In the genomic region with DNA sequence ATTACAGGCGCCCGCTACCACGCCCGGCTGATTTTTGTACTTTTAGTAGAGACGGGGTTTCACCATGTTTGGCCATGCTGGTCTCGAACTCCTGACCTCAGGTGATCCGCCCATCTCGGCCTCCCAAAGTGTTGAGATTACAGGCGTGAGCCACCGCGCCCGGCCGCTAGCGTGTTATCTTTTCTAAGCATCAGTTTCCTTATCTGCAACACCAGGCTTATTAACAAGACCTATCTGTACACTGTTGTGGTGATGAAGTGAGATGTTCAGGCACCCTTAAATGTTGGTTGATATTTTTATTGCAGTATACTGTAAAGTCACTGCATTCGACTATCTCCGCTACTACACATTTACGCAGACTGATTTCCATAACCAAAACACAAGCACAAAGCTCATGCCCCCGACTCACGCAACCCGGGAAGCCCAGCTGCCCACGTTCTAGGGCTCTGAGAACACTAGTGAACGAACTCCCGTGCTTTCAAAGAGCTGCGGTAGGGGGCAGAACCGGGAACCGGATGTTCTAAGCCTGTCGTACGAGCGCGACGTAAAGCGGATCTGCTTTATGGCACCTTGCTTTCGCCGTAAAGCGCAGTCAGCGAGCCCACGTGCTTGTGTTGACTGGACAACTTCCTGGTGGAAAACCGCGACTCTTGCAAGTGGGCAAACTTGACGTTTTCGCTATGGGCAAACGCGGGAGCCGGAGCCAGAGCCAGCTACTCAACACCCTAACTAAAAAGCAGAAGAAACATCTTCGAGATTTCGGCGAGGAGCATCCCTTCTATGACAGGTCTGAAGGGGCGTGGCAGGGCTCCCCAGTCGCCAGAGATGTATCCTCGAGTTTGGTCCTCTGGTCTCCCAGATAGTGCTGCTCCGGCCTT, we compare ENCODE assay signal across 8 cellular contexts. TPM values are rescaled to one million over a fixed set of nuclear protein-coding genes. Genes with fewer than 3 reads are reported as not detected.
DNase-seq lines count a peak whose midpoint lies in the region; ATAC-seq and TF ChIP-seq lines count a peak whose summit lies in the region.

A gene with protein sequence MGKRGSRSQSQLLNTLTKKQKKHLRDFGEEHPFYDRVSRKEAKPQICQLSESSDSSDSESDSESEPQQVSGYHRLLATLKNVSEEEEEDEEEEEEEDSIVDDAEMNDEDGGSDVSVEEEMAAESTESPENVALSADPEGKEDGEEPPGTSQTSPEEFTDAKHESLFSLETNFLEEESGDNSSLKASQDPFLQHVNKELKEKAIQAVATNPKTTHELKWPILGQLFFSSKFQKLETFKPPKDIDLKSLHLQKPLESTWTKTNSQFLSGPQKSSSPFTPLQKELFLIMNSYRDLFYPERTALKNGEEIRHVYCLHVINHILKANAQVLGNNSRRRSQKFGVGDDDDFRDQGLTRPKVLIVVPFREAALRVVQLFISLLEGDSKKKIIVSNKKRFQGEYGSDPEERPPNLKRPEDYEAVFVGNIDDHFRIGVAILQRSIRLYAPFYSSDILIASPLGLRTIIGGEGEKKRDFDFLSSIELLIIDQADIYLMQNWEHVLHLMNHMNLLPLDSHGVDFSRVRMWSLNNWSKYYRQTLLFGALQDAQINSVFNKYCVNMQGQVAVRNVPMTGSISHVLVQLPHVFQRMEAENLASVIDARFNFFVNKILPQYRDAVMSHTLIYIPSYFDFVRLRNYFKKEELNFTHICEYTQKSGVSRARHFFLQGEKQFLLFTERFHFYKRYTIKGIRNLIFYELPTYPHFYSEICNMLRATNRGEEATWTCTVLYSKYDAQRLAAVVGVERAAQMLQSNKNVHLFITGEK (plus strand): TSS at position 589 of the 878 bp plus-strand sequence. CDS start 92 bp downstream, at position 681.

- peaks cover 3% of the 10 kb centered on the region for H3K27me3 Mint-ChIP-seq in activated naive CD4-positive, alpha-beta T cell treated with anti-CD3 and anti-CD28 coated beads, Interleukin-2, amount 50 U/mL, for 24 hours
- no peaks in the 10 kb centered on the region for H3K27me3 Mint-ChIP-seq in glutamatergic neuron (ENCODE audit: unreplicated experiment)

- H3K4me3 ChIP-seq in osteoblast (ENCODE audit: insufficient read depth, low read length) (peak within 1 kb of the TSS; percentile 87), thymus (ENCODE audit: low read length) (peak within 1 kb of the TSS; percentile 79)

- WGBS in thymus, result 17% methylated on average over 51 of the region's 51 CpGs

- H3K9me3 ChIP-seq in osteoblast (ENCODE audit: low read depth, low read length) (no peaks in the 10 kb centered on the region), thymus (ENCODE audit: control insufficient read depth) (no peaks in the 10 kb centered on the region)

- H3K27ac ChIP-seq in osteoblast (ENCODE audit: low read depth, low read length), result peak within 1 kb of the TSS; percentile 76
- no peak within 1 kb of the TSS for H3K27ac ChIP-seq in thymus (ENCODE audit: low read depth)

- H3K27me3 ChIP-seq in osteoblast (ENCODE audit: insufficient read depth, low read length) (no peaks in the 10 kb centered on the region), thymus (ENCODE audit: control insufficient read depth, insufficient read depth) (no peaks in the 10 kb centered on the region)

- no peaks in the 10 kb centered on the region for H4K20me1 ChIP-seq in osteoblast (ENCODE audit: insufficient read depth, low read length)

- DNase-seq in NCI-H1092 (lab: John Stamatoyannopoulos, UW) (peak; percentile 98), glutamatergic neuron (peak; percentile 93), osteoblast (ENCODE audit: insufficient read length, low spot score, missing footprints) (no peak)

- ATAC-seq in HG02610 (IDR thresholded peaks at IDR 0.05; ENCODE audit: unreplicated experiment) (peak; percentile 93), SK-N-SH treated with all-trans-retinoic acid at 6 μM for 48 hours (peak; percentile 79)

- H3K4me3 Mint-ChIP-seq in activated naive CD4-positive, alpha-beta T cell treated with anti-CD3 and anti-CD28 coated beads, Interleukin-2, amount 50 U/mL, for 24 hours, result peak within 1 kb of the TSS; percentile 87
- H3K4me3 Mint-ChIP-seq in glutamatergic neuron (ENCODE audit: unreplicated experiment), result peak within 1 kb of the TSS; percentile 89

- H3K4me2 ChIP-seq in osteoblast (ENCODE audit: insufficient read depth, low read length), result peak within 1 kb of the TSS; percentile 78

- peaks cover 48% of the 10 kb centered on the region for H3K4me1 Mint-ChIP-seq in activated naive CD4-positive, alpha-beta T cell treated with anti-CD3 and anti-CD28 coated beads, Interleukin-2, amount 50 U/mL, for 24 hours
- H3K4me1 Mint-ChIP-seq in glutamatergic neuron (ENCODE audit: low read depth, unreplicated experiment), result peaks cover 4% of the 10 kb centered on the region

- TF ChIP-seq CTCF in glutamatergic neuron (IDR thresholded peaks at IDR 0.05; ENCODE audit: partially characterized antibody, unreplicated experiment) (peak; percentile 41), osteoblast (IDR thresholded peaks at IDR 0.05; ENCODE audit: extremely low read depth, low read depth, low read length) (peak; percentile 73)

- peaks cover 10% of the 10 kb centered on the region for H3K36me3 Mint-ChIP-seq in activated naive CD4-positive, alpha-beta T cell treated with anti-CD3 and anti-CD28 coated beads, Interleukin-2, amount 50 U/mL, for 24 hours
- no peaks in the 10 kb centered on the region for H3K36me3 Mint-ChIP-seq in glutamatergic neuron (ENCODE audit: unreplicated experiment)

- peak within 1 kb of the TSS; percentile 93 for H2AFZ ChIP-seq in osteoblast (ENCODE audit: low read length)

- no peaks in the 10 kb centered on the region for H3K9me3 Mint-ChIP-seq in activated naive CD4-positive, alpha-beta T cell treated with anti-CD3 and anti-CD28 coated beads, Interleukin-2, amount 50 U/mL, for 24 hours
- no peaks in the 10 kb centered on the region for H3K9me3 Mint-ChIP-seq in glutamatergic neuron (ENCODE audit: unreplicated experiment)

- H3K27ac Mint-ChIP-seq in activated naive CD4-positive, alpha-beta T cell treated with anti-CD3 and anti-CD28 coated beads, Interleukin-2, amount 50 U/mL, for 24 hours, result peak within 1 kb of the TSS; percentile 90
- H3K27ac Mint-ChIP-seq in glutamatergic neuron (ENCODE audit: unreplicated experiment), result peak within 1 kb of the TSS; percentile 93

- peaks cover 52% of the 10 kb centered on the region for H3K4me1 ChIP-seq in osteoblast (ENCODE audit: insufficient read depth, low read length)
- H3K4me1 ChIP-seq in thymus (ENCODE audit: control insufficient read depth, insufficient read depth, low read length), result no peaks in the 10 kb centered on the region

- peak; percentile 37 for TF ChIP-seq POLR2A in GM10847 (IDR thresholded peaks at IDR 0.05; ENCODE audit: extremely low read depth, insufficient read length)

- peaks cover 15% of the 10 kb centered on the region for H3K36me3 ChIP-seq in osteoblast (ENCODE audit: insufficient read depth, low read length)
- no peaks in the 10 kb centered on the region for H3K36me3 ChIP-seq in thymus (ENCODE audit: control insufficient read depth, insufficient read depth)

- H3K79me2 ChIP-seq in osteoblast (ENCODE audit: insufficient read depth, low read length), result peaks cover 18% of the 10 kb centered on the region

TF ChIP-seq in SK-N-SH treated with all-trans-retinoic acid at 6 μM for 48 hours, 23 proteins besides CTCF, POLR2A, EP300 and RAD21:
- peak; percentile 19; the same call in 1 of the 2 replicates for TF ChIP-seq TOX (CRISPR knock-in tag; IDR thresholded peaks at IDR 0.05; ENCODE audit: borderline replicate concordance)
- TF ChIP-seq, protein P1, sequence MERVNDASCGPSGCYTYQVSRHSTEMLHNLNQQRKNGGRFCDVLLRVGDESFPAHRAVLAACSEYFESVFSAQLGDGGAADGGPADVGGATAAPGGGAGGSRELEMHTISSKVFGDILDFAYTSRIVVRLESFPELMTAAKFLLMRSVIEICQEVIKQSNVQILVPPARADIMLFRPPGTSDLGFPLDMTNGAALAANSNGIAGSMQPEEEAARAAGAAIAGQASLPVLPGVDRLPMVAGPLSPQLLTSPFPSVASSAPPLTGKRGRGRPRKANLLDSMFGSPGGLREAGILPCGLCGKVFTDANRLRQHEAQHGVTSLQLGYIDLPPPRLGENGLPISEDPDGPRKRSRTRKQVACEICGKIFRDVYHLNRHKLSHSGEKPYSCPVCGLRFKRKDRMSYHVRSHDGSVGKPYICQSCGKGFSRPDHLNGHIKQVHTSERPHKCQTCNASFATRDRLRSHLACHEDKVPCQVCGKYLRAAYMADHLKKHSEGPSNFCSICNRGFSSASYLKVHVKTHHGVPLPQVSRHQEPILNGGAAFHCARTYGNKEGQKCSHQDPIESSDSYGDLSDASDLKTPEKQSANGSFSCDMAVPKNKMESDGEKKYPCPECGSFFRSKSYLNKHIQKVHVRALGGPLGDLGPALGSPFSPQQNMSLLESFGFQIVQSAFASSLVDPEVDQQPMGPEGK (CRISPR knock-in tag; IDR thresholded peaks at IDR 0.05; ENCODE audit: borderline replicate concordance), result no peak

RNA-seq across cellular contexts. Expression of the gene that starts here (rescaled TPM):
- 4.6 TPM for total RNA-seq in glutamatergic neuron (ENCODE audit: unreplicated experiment)
- total RNA-seq in osteoblast, result 22.1 and 24.5 TPM in 2 replicates
- polyA plus RNA-seq in thymus, result 2.9 TPM
